31 cellular contexts compared by ENCODE assay signal in genomic region chr9:98144631-98145030, GRCh38. TPM values are rescaled to one million over a fixed set of nuclear protein-coding genes. Genes with fewer than 3 reads are reported as not detected.
DNase-seq lines count a peak whose midpoint lies in the region; ATAC-seq, FAIRE-seq and TF ChIP-seq lines count a peak whose summit lies in the region.
"Had no signal": no experiment of that assay in that cellular context is flagged by ENCODE, and none has a peak within 500 bp of the region (broad histone marks: within the 10 kb centered on the region; RNA-seq: fewer than 3 reads in every experiment).

No MANE protein-coding gene starts in this region.

- H3K9me3 ChIP-seq in Caco-2 (no peaks in the 10 kb centered on the region), esophagus squamous epithelium (no peaks in the 10 kb centered on the region), small intestine (ENCODE audit: control insufficient read depth, low read depth) (no peaks in the 10 kb centered on the region)
- H3K9me3 ChIP-seq: thoracic aorta had no signal

- no peak overlapping the region for H2BK5ac ChIP-seq in mesendoderm (ENCODE audit: low read length)

- H3K27me3 Mint-ChIP-seq in Caco-2 (ENCODE audit: insufficient read depth, unreplicated experiment), result no peaks in the 10 kb centered on the region
- H3K27me3 Mint-ChIP-seq in WTC11 (ENCODE audit: low read depth), result no peaks in the 10 kb centered on the region
- H3K27me3 Mint-ChIP-seq: activated CD4-positive, alpha-beta T cell treated with anti-CD3 and anti-CD28 coated beads, Interleukin-2, amount 10 ng/mL, durations not matched to agents 7 days and 5 days; activated CD8-positive, alpha-beta memory T cell treated with anti-CD3 and anti-CD28 coated beads, Interleukin-2, amount 10 ng/mL, durations not matched to agents 7 days and 5 days; activated naive CD8-positive, alpha-beta T cell treated with anti-CD3 and anti-CD28 coated beads, Interleukin-2, amount 10 ng/mL, durations not matched to agents 7 days and 5 days; CD4-positive, alpha-beta T cell; memory B cell; naive thymus-derived CD4-positive, alpha-beta T cell had no signal

- H3K4me1 Mint-ChIP-seq in Caco-2 (ENCODE audit: low read depth, unreplicated experiment) (peaks cover 10% of the 10 kb centered on the region), WTC11 (no peaks in the 10 kb centered on the region)
- H3K4me1 Mint-ChIP-seq: activated naive CD8-positive, alpha-beta T cell treated with anti-CD3 and anti-CD28 coated beads, Interleukin-2, amount 10 ng/mL, durations not matched to agents 7 days and 5 days had no signal

- CTCF ChIA-PET in Caco-2 (lab: Charles Lee), result no interaction called here
- CTCF ChIA-PET in WTC11 (lab: Charles Lee), result interaction anchor here (1.8 kb wide), 1 partner anchor 49 kb away, joined by 4 read pairs; no protein-coding TSS in a partner anchor

- TF ChIP-seq POLR2A in esophagus squamous epithelium (IDR thresholded peaks at IDR 0.05), result no peak

- H2BK120ac ChIP-seq in mesendoderm (ENCODE audit: low read depth, low read length), result no peak overlapping the region

- H3K4me1 ChIP-seq in Caco-2 (peaks cover 25% of the 10 kb centered on the region), esophagus squamous epithelium (peaks cover 33 to 69% (median 41%) of the 10 kb centered on the region in 3 donors), small intestine (ENCODE audit: control insufficient read depth in 2 of 2, insufficient read depth in 1 of 2, low read depth in 1 of 2, low read length in 1 of 2) (peaks cover 13 to 15% of the 10 kb centered on the region in 2 donors), mesendoderm (ENCODE audit: control insufficient read depth, low read depth, low read length) (no peaks in the 10 kb centered on the region)

- H4K8ac ChIP-seq in mesendoderm (ENCODE audit: low read depth, low read length), result no peak overlapping the region

- no peak overlapping the region for H3K4me3 ChIP-seq in Caco-2 (ENCODE audit: low read depth, low read length)
- H3K4me3 ChIP-seq in esophagus squamous epithelium, result no peak overlapping the region
- no peak overlapping the region for H3K4me3 ChIP-seq in small intestine (ENCODE audit: low read depth in 1 of 2, low read length in 2 of 2)
- H3K4me3 ChIP-seq in mesendoderm (ENCODE audit: low read length), result no peak overlapping the region
- H3K4me3 ChIP-seq: GM23338, SK-N-MC, thoracic aorta had no signal

- H3K4me2 ChIP-seq in mesendoderm (ENCODE audit: low read length), result no peak overlapping the region
- H3K4me2 ChIP-seq: GM23338 had no signal

- no peak overlapping the region for H2BK15ac ChIP-seq in mesendoderm (replicated peaks; ENCODE audit: low read depth)

- H3K79me1 ChIP-seq in mesendoderm (ENCODE audit: low read length), result no peaks in the 10 kb centered on the region

- no peak overlapping the region for H3K18ac ChIP-seq in mesendoderm (ENCODE audit: low read length)

- H3K27me3 ChIP-seq in Caco-2 (replicated peaks; ENCODE audit: control insufficient read depth, insufficient read depth, low read length), result no peaks in the 10 kb centered on the region
- H3K27me3 ChIP-seq in esophagus squamous epithelium, result no peaks in the 10 kb centered on the region
- no peaks in the 10 kb centered on the region for H3K27me3 ChIP-seq in small intestine (ENCODE audit: control insufficient read depth in 2 of 2, insufficient read depth in 2 of 2, low read length in 2 of 2)
- H3K27me3 ChIP-seq in mesendoderm (ENCODE audit: insufficient read depth, low read length, poor library complexity), result no peaks in the 10 kb centered on the region
- H3K27me3 ChIP-seq: foreskin keratinocyte had no signal

- intact Hi-C loops in Caco-2 (cut with micrococcal nuclease; ENCODE audit: unreplicated experiment) (no loop called here), esophagus squamous epithelium (cut with DNase I) (no loop called here)

- WGBS in esophagus squamous epithelium, 2 donors, result 82 to 94% methylated on average over 3 of the region's 3 CpGs
- 53 to 75% (median 66%) methylated on average over 3 of the region's 3 CpGs for WGBS in small intestine, 3 donors
- no CpG with 5 or more reads among the region's 3 CpGs for WGBS in mesendoderm (ENCODE audit: extremely low coverage, insufficient coverage, low lambda C conversion rate)

- H3K9me3 Mint-ChIP-seq in Caco-2 (ENCODE audit: unreplicated experiment) (no peaks in the 10 kb centered on the region), WTC11 (no peaks in the 10 kb centered on the region)
- H3K9me3 Mint-ChIP-seq: activated CD4-positive, alpha-beta T cell treated with anti-CD3 and anti-CD28 coated beads, Interleukin-2, amount 10 ng/mL, durations not matched to agents 7 days and 5 days; activated naive CD8-positive, alpha-beta T cell treated with anti-CD3 and anti-CD28 coated beads, Interleukin-2, amount 10 ng/mL, durations not matched to agents 7 days and 5 days; CD4-positive, alpha-beta T cell; GM23338; memory B cell had no signal

- FAIRE-seq in small intestine (lab: Jason Lieb, UNC), result no peak
- FAIRE-seq: astrocyte, RCC 7860 had no signal

- H3K56ac ChIP-seq in mesendoderm (ENCODE audit: low read length), result no peak overlapping the region

- no peaks in the 10 kb centered on the region for H3K79me2 ChIP-seq in mesendoderm (ENCODE audit: control insufficient read depth, insufficient read depth, low read length)
- H3K79me2 ChIP-seq: parathyroid adenoma had no signal

- DNase-seq in Caco-2 (no peak), WTC11 (ENCODE audit: low spot score) (no peak), esophagus squamous epithelium (lab: John Stamatoyannopoulos, UW) (no peak), small intestine (peak; percentile 45), mesendoderm (no peak), NCI-H524 (lab: John Stamatoyannopoulos, UW) (no peak), SHP77 (lab: John Stamatoyannopoulos, UW) (no peak)
- DNase-seq: activated CD4-positive, alpha-beta T cell treated with anti-CD3 and anti-CD28 coated beads, Interleukin-2, amount 10 ng/mL, durations not matched to agents 7 days and 5 days; activated CD8-positive, alpha-beta memory T cell treated with anti-CD3 and anti-CD28 coated beads, Interleukin-2, amount 10 ng/mL, durations not matched to agents 7 days and 5 days; activated naive CD8-positive, alpha-beta T cell treated with anti-CD3 and anti-CD28 coated beads, Interleukin-2, amount 10 ng/mL, durations not matched to agents 7 days and 5 days; CD4-positive, alpha-beta T cell; central memory CD4-positive, alpha-beta T cell; foreskin keratinocyte; Karpas-422; left cardiac atrium; naive thymus-derived CD4-positive, alpha-beta T cell; NCI-H1694 treated with DMSO at 0.1 percent for 48 hours; NCI-H2171; NCI-H510A treated with DMSO at 0.1 percent for 48 hours; right cardiac atrium; stimulated activated CD4-positive, alpha-beta T cell treated with anti-CD3 and anti-CD28 coated beads, Interleukin-4, amount 100 ng/mL, for 24 hours; stimulated activated naive CD4-positive, alpha-beta T cell treated with Interleukin-2 at 50 U/mL for 16 hours; T-helper 2 cell had no signal

- no peak overlapping the region for H2AK5ac ChIP-seq in mesendoderm (ENCODE audit: low read length)

- no peak for ATAC-seq in WTC11
- no peak for ATAC-seq in HG02623 (IDR thresholded peaks at IDR 0.05; ENCODE audit: unreplicated experiment)
- ATAC-seq: activated CD8-positive, alpha-beta memory T cell treated with anti-CD3 and anti-CD28 coated beads, Interleukin-2, amount 10 ng/mL, durations not matched to agents 7 days and 5 days; foreskin keratinocyte; GM23338; left cardiac atrium; naive thymus-derived CD4-positive, alpha-beta T cell; right cardiac atrium had no signal

- POLR2A ChIA-PET in Caco-2 (lab: Charles Lee) (no interaction called here), WTC11 (lab: Charles Lee) (no interaction called here)

- H3K23ac ChIP-seq in mesendoderm (ENCODE audit: low read length), result no peak overlapping the region

- no peak overlapping the region for H3K4ac ChIP-seq in mesendoderm (ENCODE audit: low read depth, low read length)

- H3K27ac ChIP-seq in esophagus squamous epithelium (peak overlapping the region; percentile 89 to 95 (median 92)), small intestine (ENCODE audit: low read depth in 1 of 2, low read length in 1 of 2) (peak overlapping the region; percentile 92 to 99), mesendoderm (ENCODE audit: low read depth, low read length) (no peak overlapping the region)
- H3K27ac ChIP-seq: foreskin keratinocyte, parathyroid adenoma, SK-N-MC, thoracic aorta had no signal

- H3K36me3 ChIP-seq in Caco-2 (ENCODE audit: control insufficient read depth, insufficient read depth, low read length) (peaks cover 1% of the 10 kb centered on the region; the same call in 1 of the 2 replicates), esophagus squamous epithelium (peaks cover 0 to 16% (median 0%) of the 10 kb centered on the region in 3 donors), small intestine (ENCODE audit: control insufficient read depth in 2 of 2, insufficient read depth in 2 of 2, low read length in 2 of 2) (peaks cover 0 to 3% of the 10 kb centered on the region in 2 donors), mesendoderm (ENCODE audit: control insufficient read depth, insufficient read depth, low read length) (no peaks in the 10 kb centered on the region)
- H3K36me3 ChIP-seq: thoracic aorta had no signal

- no peak overlapping the region for H4K5ac ChIP-seq in mesendoderm (ENCODE audit: low read length)

- peaks cover 11% of the 10 kb centered on the region for H3K36me3 Mint-ChIP-seq in Caco-2 (ENCODE audit: insufficient read depth, unreplicated experiment)
- H3K36me3 Mint-ChIP-seq in WTC11, result no peaks in the 10 kb centered on the region
- H3K36me3 Mint-ChIP-seq: activated CD8-positive, alpha-beta memory T cell treated with anti-CD3 and anti-CD28 coated beads, Interleukin-2, amount 10 ng/mL, durations not matched to agents 7 days and 5 days; memory B cell had no signal

- TF ChIP-seq CTCF in Caco-2 (IDR thresholded peaks at IDR 0.05; ENCODE audit: insufficient read depth in 1 of 2, low read depth in 1 of 2, low read length in 1 of 2, severe bottlenecking in 1 of 2, unreplicated experiment in 1 of 2) (no peak), WTC11 (IDR thresholded peaks at IDR 0.05) (no peak), esophagus squamous epithelium (IDR thresholded peaks at IDR 0.05) (no peak)

- H3K27ac Mint-ChIP-seq in Caco-2 (ENCODE audit: unreplicated experiment), result peak overlapping the region; percentile 4
- 0 out of 2 replicates have a peak overlapping the region, but pooled peaks have one; percentile 51 for H3K27ac Mint-ChIP-seq in WTC11
- H3K27ac Mint-ChIP-seq: activated CD4-positive, alpha-beta T cell treated with anti-CD3 and anti-CD28 coated beads, Interleukin-2, amount 10 ng/mL, durations not matched to agents 7 days and 5 days; activated naive CD8-positive, alpha-beta T cell treated with anti-CD3 and anti-CD28 coated beads, Interleukin-2, amount 10 ng/mL, durations not matched to agents 7 days and 5 days; CD4-positive, alpha-beta T cell; GM23338; memory B cell had no signal

- H3K4me3 Mint-ChIP-seq in Caco-2 (ENCODE audit: unreplicated experiment) (no peak overlapping the region), WTC11 (no peak overlapping the region)
- H3K4me3 Mint-ChIP-seq: activated CD4-positive, alpha-beta T cell treated with anti-CD3 and anti-CD28 coated beads, Interleukin-2, amount 10 ng/mL, durations not matched to agents 7 days and 5 days; activated CD8-positive, alpha-beta memory T cell treated with anti-CD3 and anti-CD28 coated beads, Interleukin-2, amount 10 ng/mL, durations not matched to agents 7 days and 5 days; activated naive CD8-positive, alpha-beta T cell treated with anti-CD3 and anti-CD28 coated beads, Interleukin-2, amount 10 ng/mL, durations not matched to agents 7 days and 5 days; CD4-positive, alpha-beta T cell; GM23338; memory B cell; naive thymus-derived CD4-positive, alpha-beta T cell had no signal

- BruUV-seq in Caco-2 (replicated peaks; lab: Mats Ljungman, UMichigan), result no TSS peak

- no peak overlapping the region for H3K9ac ChIP-seq in mesendoderm (ENCODE audit: low read length)
- H3K9ac ChIP-seq: parathyroid adenoma had no signal

RNA-seq across cellular contexts. Expression of gene TRIM14, which starts 25.6 kb away (rescaled TPM):
- 30.3 and 34.5 TPM in 2 replicates for total RNA-seq in Caco-2 (2022)
- total RNA-seq in WTC11 (2021), result 11.9 to 18.4 TPM (median 18.2 TPM) in 3 replicates
- total RNA-seq in esophagus squamous epithelium, result 10 to 100 TPM; 21.0 to 39.2 (median 31.6) TPM
- 10 to 100 TPM; 20.5 to 35.2 (median 30.6) TPM for polyA plus RNA-seq in small intestine
- 7.3 TPM for polyA plus RNA-seq in mesendoderm (2013, experiment 1 of 2)
- polyA plus RNA-seq in mesendoderm (2013, experiment 2 of 2), result 7.3 TPM

RNA-seq across cellular contexts. Expression of gene CORO2A, which starts 47.8 kb away (rescaled TPM):
- total RNA-seq in Caco-2 (2022) (18.9 and 20.0 TPM in 2 replicates), WTC11 (2021) (32.5 to 37.0 TPM (median 35.9 TPM) in 3 replicates), esophagus squamous epithelium (10 to 100 TPM; 15.6 to 27.6 (median 26.1) TPM)
- 10 to 100 TPM; 35.1 to 57.0 (median 45.3) TPM for polyA plus RNA-seq in small intestine
- 44.1 TPM for polyA plus RNA-seq in mesendoderm (2013, experiment 1 of 2)
- polyA plus RNA-seq in mesendoderm (2013, experiment 2 of 2), result 45.6 TPM
